Comparison of ENCODE assay signal across 1 cellular context in genomic region chr2:218275368-218276072, GRCh38.
TF ChIP-seq lines count a peak whose summit lies in the region.

No MANE protein-coding gene starts in this region.

TF ChIP-seq in HepG2, 621 proteins besides CTCF, POLR2A, EP300 and RAD21:
- peak; percentile 57 for TF ChIP-seq RBM22 (optimal IDR thresholded peaks at IDR 0.05; ENCODE audit: low read length)
- TF ChIP-seq PATZ1 (CRISPR knock-in tag; IDR thresholded peaks at IDR 0.05): no peak
